11 cellular contexts compared by ENCODE assay signal in genomic region chr6:92130944-92131343, GRCh38.
"Had no signal": no experiment of that assay in that cellular context is flagged by ENCODE, and none has a peak within 500 bp of the region (broad histone marks: within the 10 kb centered on the region; RNA-seq: fewer than 3 reads in every experiment).

No MANE protein-coding gene starts in this region.

- H3K36me3 ChIP-seq: HAP-1 had no signal

- H3K27ac Mint-ChIP-seq: GM23338, H9, HFFc6 had no signal

- FAIRE-seq: H1, H54 had no signal

- H3K4me3 ChIP-seq: GM23248, GM23338, HAP-1 had no signal

- H3K4me2 ChIP-seq: GM23338 had no signal

- H3K9me3 Mint-ChIP-seq: GM23338, H9 had no signal

- H3K9ac ChIP-seq: GM23248 had no signal

- ATAC-seq: GM23338, HCT116 had no signal

- H3K4me3 Mint-ChIP-seq: GM23338, H9, HFFc6 had no signal

- H2AFZ ChIP-seq: GM23248, GM23338 had no signal

- H3K9me3 ChIP-seq: HAP-1 had no signal

- H3K4me1 ChIP-seq: HAP-1 had no signal

- DNase-seq: GM23248, GOT3, H7, H9, HCEC 1CT, HFFc6 had no signal

- H3K27ac ChIP-seq: GM23248 had no signal
